ENCODE assay signal across 1 cellular context in genomic region chr4:106816501-106816900, GRCh38.
TF ChIP-seq lines count a peak whose summit lies in the region.

No MANE protein-coding gene starts in this region.

TF ChIP-seq in SK-N-SH, 30 proteins besides CTCF, POLR2A, EP300 and RAD21:
- TF ChIP-seq EZH2phosphoT487 (IDR thresholded peaks at IDR 0.05; ENCODE audit: borderline replicate concordance, low read depth) = no peak
- peak; percentile 30; the same call in 1 of the 2 replicates for TF ChIP-seq PBX3 (IDR thresholded peaks at IDR 0.05)
- no peak for TF ChIP-seq GATA2 (CRISPR knock-in tag; IDR thresholded peaks at IDR 0.05)
- TF ChIP-seq USF2 (IDR thresholded peaks at IDR 0.05; ENCODE audit: borderline replicate concordance, low read depth, low read length) = no peak
- no peak for TF ChIP-seq FOXJ3 (CRISPR knock-in tag; IDR thresholded peaks at IDR 0.05)
- no peak for TF ChIP-seq JUND (IDR thresholded peaks at IDR 0.05)
- TF ChIP-seq FOXM1 (IDR thresholded peaks at IDR 0.05; ENCODE audit: low read depth) = no peak
